ENCODE assay signal across 1 cellular context in the genomic region with DNA sequence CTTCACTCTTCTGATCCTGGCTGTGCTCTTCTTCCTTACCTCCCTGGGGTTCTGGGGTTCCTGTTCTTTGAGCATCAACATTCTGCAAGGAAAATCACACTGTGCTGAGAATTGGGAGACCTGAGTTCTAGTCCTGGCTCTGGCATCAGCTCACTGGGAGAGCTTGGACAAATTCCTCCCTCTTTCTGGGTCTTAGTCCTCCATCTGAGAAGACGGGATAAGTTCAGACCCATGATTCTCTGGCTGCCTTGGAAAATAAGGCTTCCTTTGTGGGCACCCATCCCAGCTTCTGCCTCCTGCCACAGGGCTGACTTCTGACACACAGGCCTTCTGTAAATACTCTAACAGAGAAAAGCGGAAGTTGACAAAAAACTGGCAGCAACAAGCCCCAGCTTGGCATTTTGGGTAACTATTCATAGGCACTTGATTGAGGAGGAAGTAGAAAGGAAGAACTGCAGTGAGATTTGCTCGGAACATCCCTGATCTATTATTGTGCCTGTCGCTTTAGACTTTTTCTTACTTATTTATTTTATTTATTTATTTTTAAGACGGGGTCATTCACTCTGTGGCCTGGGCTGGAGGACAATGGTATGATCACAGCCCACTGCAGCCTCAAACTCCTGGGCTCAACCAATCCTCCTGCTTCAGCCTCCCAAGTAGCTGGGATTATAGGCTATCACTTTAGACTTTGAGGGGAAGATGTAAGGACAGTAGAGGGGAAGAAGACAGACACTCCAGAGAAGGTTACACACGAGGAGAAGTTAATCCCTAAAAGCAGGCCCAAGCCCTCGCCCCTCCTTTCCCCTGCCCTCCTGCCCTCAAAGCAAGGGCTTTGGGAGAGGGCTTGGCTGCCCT.
TF ChIP-seq lines count a peak whose summit lies in the region.

No MANE protein-coding gene starts in this region.

TF ChIP-seq in HepG2, 621 proteins besides CTCF, POLR2A, EP300 and RAD21 (continued from another document and continues in another):
- TF ChIP-seq, protein P1, sequence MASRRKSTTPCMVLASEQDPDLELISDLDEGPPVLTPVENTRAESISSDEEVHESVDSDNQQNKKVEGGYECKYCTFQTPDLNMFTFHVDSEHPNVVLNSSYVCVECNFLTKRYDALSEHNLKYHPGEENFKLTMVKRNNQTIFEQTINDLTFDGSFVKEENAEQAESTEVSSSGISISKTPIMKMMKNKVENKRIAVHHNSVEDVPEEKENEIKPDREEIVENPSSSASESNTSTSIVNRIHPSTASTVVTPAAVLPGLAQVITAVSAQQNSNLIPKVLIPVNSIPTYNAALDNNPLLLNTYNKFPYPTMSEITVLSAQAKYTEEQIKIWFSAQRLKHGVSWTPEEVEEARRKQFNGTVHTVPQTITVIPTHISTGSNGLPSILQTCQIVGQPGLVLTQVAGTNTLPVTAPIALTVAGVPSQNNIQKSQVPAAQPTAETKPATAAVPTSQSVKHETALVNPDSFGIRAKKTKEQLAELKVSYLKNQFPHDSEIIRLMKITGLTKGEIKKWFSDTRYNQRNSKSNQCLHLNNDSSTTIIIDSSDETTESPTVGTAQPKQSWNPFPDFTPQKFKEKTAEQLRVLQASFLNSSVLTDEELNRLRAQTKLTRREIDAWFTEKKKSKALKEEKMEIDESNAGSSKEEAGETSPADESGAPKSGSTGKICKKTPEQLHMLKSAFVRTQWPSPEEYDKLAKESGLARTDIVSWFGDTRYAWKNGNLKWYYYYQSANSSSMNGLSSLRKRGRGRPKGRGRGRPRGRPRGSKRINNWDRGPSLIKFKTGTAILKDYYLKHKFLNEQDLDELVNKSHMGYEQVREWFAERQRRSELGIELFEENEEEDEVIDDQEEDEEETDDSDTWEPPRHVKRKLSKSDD (CRISPR knock-in tag; IDR thresholded peaks at IDR 0.05; ENCODE audit: low read depth) = no peak
- TF ChIP-seq CHD2 (IDR thresholded peaks at IDR 0.05; ENCODE audit: low read depth, low read length) (no peak), ZFY (CRISPR knock-in tag; IDR thresholded peaks at IDR 0.05) (peak; percentile 70), PPARG (CRISPR knock-in tag; conservative IDR thresholded peaks at IDR 0.05) (peak; percentile 97), FOXK1 (CRISPR knock-in tag; IDR thresholded peaks at IDR 0.05; ENCODE audit: borderline replicate concordance, low read depth) (peak; percentile 94), CHD4 (IDR thresholded peaks at IDR 0.05; ENCODE audit: borderline replicate concordance, low read length) (peak; percentile 34; the same call in 1 of the 2 replicates), MYNN (CRISPR knock-in tag; IDR thresholded peaks at IDR 0.05; ENCODE audit: low read depth) (no peak), MXI1 (IDR thresholded peaks at IDR 0.05; ENCODE audit: borderline replicate concordance, low read depth, low read length) (peak; percentile 58; the same call in 1 of the 3 replicates), GPN1 (CRISPR knock-in tag; IDR thresholded peaks at IDR 0.05; ENCODE audit: borderline replicate concordance) (no peak), SOX5 (CRISPR knock-in tag; IDR thresholded peaks at IDR 0.05; ENCODE audit: borderline replicate concordance) (peak; percentile 71; the same call in 1 of the 2 replicates), ZNF816 (CRISPR knock-in tag; IDR thresholded peaks at IDR 0.05; ENCODE audit: borderline replicate concordance) (no peak), THYN1 (CRISPR knock-in tag; IDR thresholded peaks at IDR 0.05; ENCODE audit: borderline replicate concordance, low read depth) (0 out of 2 replicates have a peak, but pooled peaks have one; percentile 33)
- TF ChIP-seq, protein P2, sequence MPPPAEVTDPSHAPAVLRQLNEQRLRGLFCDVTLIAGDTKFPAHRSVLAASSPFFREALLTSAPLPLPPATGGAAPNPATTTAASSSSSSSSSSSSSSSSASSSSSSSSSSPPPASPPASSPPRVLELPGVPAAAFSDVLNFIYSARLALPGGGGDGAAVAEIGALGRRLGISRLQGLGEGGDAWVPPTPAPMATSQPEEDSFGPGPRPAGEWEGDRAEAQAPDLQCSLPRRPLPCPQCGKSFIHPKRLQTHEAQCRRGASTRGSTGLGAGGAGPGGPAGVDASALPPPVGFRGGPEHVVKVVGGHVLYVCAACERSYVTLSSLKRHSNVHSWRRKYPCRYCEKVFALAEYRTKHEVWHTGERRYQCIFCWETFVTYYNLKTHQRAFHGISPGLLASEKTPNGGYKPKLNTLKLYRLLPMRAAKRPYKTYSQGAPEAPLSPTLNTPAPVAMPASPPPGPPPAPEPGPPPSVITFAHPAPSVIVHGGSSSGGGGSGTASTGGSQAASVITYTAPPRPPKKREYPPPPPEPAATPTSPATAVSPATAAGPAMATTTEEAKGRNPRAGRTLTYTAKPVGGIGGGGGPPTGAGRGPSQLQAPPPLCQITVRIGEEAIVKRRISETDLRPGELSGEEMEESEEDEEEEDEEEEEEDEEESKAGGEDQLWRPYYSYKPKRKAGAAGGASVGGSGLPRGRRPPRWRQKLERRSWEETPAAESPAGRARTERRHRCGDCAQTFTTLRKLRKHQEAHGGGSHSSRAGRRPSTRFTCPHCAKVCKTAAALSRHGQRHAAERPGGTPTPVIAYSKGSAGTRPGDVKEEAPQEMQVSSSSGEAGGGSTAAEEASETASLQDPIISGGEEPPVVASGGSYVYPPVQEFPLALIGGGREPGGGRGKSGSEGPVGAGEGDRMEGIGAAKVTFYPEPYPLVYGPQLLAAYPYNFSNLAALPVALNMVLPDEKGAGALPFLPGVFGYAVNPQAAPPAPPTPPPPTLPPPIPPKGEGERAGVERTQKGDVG (CRISPR knock-in tag; IDR thresholded peaks at IDR 0.05; ENCODE audit: borderline replicate concordance) = 0 out of 2 replicates have a peak, but pooled peaks have one; percentile 8
- TF ChIP-seq, protein P3, sequence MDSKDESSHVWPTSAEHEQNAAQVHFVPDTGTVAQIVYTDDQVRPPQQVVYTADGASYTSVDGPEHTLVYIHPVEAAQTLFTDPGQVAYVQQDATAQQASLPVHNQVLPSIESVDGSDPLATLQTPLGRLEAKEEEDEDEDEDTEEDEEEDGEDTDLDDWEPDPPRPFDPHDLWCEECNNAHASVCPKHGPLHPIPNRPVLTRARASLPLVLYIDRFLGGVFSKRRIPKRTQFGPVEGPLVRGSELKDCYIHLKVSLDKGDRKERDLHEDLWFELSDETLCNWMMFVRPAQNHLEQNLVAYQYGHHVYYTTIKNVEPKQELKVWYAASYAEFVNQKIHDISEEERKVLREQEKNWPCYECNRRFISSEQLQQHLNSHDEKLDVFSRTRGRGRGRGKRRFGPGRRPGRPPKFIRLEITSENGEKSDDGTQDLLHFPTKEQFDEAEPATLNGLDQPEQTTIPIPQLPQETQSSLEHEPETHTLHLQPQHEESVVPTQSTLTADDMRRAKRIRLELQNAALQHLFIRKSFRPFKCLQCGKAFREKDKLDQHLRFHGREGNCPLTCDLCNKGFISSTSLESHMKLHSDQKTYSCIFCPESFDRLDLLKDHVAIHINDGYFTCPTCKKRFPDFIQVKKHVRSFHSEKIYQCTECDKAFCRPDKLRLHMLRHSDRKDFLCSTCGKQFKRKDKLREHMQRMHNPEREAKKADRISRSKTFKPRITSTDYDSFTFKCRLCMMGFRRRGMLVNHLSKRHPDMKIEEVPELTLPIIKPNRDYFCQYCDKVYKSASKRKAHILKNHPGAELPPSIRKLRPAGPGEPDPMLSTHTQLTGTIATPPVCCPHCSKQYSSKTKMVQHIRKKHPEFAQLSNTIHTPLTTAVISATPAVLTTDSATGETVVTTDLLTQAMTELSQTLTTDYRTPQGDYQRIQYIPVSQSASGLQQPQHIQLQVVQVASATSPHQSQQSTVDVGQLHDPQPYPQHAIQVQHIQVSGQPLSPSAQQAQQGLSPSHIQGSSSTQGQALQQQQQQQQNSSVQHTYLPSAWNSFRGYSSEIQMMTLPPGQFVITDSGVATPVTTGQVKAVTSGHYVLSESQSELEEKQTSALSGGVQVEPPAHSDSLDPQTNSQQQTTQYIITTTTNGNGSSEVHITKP (CRISPR knock-in tag; IDR thresholded peaks at IDR 0.05; ENCODE audit: low read depth) = no peak
- TF ChIP-seq, protein P4, sequence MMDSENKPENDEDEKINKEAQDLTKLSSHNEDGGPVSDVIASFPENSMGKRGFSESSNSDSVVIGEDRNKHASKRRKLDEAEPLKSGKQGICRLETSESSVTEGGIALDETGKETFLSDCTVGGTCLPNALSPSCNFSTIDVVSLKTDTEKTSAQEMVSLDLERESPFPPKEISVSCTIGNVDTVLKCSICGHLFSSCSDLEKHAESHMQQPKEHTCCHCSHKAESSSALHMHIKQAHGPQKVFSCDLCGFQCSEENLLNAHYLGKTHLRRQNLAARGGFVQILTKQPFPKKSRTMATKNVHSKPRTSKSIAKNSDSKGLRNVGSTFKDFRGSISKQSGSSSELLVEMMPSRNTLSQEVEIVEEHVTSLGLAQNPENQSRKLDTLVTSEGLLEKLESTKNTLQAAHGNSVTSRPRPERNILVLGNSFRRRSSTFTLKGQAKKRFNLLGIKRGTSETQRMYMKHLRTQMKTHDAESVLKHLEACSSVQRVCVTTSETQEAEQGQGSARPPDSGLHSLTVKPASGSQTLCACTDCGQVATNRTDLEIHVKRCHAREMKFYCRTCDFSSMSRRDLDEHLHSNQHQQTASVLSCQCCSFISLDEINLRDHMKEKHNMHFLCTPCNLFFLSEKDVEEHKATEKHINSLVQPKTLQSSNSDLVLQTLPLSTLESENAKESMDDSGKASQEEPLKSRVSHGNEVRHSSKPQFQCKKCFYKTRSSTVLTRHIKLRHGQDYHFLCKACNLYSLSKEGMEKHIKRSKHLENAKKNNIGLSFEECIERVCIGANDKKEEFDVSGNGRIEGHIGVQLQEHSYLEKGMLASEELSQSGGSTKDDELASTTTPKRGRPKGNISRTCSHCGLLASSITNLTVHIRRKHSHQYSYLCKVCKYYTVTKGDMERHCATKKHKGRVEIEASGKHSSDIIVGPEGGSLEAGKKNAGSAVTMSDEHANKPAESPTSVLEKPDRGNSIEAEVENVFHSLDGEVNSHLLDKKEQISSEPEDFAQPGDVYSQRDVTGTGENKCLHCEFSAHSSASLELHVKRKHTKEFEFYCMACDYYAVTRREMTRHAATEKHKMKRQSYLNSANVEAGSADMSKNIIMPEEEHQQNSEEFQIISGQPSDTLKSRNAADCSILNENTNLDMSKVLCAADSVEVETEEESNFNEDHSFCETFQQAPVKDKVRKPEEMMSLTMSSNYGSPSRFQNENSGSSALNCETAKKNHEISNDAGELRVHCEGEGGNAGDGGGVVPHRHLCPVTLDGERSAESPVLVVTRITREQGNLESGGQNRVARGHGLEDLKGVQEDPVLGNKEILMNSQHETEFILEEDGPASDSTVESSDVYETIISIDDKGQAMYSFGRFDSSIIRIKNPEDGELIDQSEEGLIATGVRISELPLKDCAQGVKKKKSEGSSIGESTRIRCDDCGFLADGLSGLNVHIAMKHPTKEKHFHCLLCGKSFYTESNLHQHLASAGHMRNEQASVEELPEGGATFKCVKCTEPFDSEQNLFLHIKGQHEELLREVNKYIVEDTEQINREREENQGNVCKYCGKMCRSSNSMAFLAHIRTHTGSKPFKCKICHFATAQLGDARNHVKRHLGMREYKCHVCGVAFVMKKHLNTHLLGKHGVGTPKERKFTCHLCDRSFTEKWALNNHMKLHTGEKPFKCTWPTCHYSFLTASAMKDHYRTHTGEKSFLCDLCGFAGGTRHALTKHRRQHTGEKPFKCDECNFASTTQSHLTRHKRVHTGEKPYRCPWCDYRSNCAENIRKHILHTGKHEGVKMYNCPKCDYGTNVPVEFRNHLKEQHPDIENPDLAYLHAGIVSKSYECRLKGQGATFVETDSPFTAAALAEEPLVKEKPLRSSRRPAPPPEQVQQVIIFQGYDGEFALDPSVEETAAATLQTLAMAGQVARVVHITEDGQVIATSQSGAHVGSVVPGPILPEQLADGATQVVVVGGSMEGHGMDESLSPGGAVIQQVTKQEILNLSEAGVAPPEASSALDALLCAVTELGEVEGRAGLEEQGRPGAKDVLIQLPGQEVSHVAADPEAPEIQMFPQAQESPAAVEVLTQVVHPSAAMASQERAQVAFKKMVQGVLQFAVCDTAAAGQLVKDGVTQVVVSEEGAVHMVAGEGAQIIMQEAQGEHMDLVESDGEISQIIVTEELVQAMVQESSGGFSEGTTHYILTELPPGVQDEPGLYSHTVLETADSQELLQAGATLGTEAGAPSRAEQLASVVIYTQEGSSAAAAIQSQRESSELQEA (CRISPR knock-in tag; IDR thresholded peaks at IDR 0.05; ENCODE audit: not compliant biosample characterization) = no peak
- TF ChIP-seq, protein P5, sequence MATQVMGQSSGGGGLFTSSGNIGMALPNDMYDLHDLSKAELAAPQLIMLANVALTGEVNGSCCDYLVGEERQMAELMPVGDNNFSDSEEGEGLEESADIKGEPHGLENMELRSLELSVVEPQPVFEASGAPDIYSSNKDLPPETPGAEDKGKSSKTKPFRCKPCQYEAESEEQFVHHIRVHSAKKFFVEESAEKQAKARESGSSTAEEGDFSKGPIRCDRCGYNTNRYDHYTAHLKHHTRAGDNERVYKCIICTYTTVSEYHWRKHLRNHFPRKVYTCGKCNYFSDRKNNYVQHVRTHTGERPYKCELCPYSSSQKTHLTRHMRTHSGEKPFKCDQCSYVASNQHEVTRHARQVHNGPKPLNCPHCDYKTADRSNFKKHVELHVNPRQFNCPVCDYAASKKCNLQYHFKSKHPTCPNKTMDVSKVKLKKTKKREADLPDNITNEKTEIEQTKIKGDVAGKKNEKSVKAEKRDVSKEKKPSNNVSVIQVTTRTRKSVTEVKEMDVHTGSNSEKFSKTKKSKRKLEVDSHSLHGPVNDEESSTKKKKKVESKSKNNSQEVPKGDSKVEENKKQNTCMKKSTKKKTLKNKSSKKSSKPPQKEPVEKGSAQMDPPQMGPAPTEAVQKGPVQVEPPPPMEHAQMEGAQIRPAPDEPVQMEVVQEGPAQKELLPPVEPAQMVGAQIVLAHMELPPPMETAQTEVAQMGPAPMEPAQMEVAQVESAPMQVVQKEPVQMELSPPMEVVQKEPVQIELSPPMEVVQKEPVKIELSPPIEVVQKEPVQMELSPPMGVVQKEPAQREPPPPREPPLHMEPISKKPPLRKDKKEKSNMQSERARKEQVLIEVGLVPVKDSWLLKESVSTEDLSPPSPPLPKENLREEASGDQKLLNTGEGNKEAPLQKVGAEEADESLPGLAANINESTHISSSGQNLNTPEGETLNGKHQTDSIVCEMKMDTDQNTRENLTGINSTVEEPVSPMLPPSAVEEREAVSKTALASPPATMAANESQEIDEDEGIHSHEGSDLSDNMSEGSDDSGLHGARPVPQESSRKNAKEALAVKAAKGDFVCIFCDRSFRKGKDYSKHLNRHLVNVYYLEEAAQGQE (IDR thresholded peaks at IDR 0.05; ENCODE audit: borderline replicate concordance in 1 of 2, low read depth in 1 of 2, low read length in 2 of 2) = peak in 1 of 2 experiments; percentile 59; a peak in 1 of 4 replicates
